8 cellular contexts compared by ENCODE assay signal in genomic region chr3:12841085-12841969, GRCh38. TPM values are rescaled to one million over a fixed set of nuclear protein-coding genes. Genes with fewer than 3 reads are reported as not detected.
A peak's percentile ranks its signal among the peaks of the same experiment; 100 is the strongest.
DNase-seq lines count a peak whose midpoint lies in the region; ATAC-seq, FAIRE-seq and TF ChIP-seq lines count a peak whose summit lies in the region.

TSS of gene RPL32 (minus strand) at chr3:12841565. CDS start at chr3:12840237, 1,328 bp downstream.

- ATAC-seq in HG02938 (IDR thresholded peaks at IDR 0.05; ENCODE audit: unreplicated experiment), result peak; percentile 81
- peak; percentile 93 for ATAC-seq in T-helper 17 cell
- ATAC-seq in psoas muscle, result peak; percentile 91 to 94 (median 92)

- H3K27ac ChIP-seq in right atrium auricular region, result peak within 1 kb of the TSS; percentile 94 to 97
- H3K27ac ChIP-seq in psoas muscle, result peak within 1 kb of the TSS; percentile 85

- FAIRE-seq in urothelium cell line (lab: Jason Lieb, UNC), result no peak

- H3K36me3 Mint-ChIP-seq in T-helper 17 cell (ENCODE audit: low read depth), result peaks cover 11% of the 10 kb centered on the region

- peak within 1 kb of the TSS; percentile 96 for H3K4me3 Mint-ChIP-seq in T-helper 17 cell

- H3K4me1 Mint-ChIP-seq in T-helper 17 cell, result peaks cover 40% of the 10 kb centered on the region

- DNase-seq in NCI-H1694 treated with DMSO at 0.1 percent for 48 hours (lab: John Stamatoyannopoulos, UW), result peak; percentile 79
- peak; percentile 73 to 74 (median 74) for DNase-seq in T-helper 17 cell
- peak; percentile 21 to 93 (median 76) for DNase-seq in amygdala (lab: John Stamatoyannopoulos, UW)
- peak; percentile 87 for DNase-seq in right atrium auricular region (ENCODE audit: low spot score)
- peak; percentile 88 to 93 for DNase-seq in psoas muscle
- peak; percentile 87 for DNase-seq in urothelium cell line (ENCODE audit: low spot score)

- peak; percentile 97 for TF ChIP-seq POLR2A in GM15510 (IDR thresholded peaks at IDR 0.05; ENCODE audit: borderline replicate concordance, extremely low read depth, insufficient read length)

- 0 to 1% (median 0%) methylated on average over 48 of the region's 48 CpGs for WGBS in psoas muscle, 3 donors

- H3K27me3 Mint-ChIP-seq in T-helper 17 cell, result no peaks in the 10 kb centered on the region

- H3K4me3 ChIP-seq in right atrium auricular region, result peak within 1 kb of the TSS; percentile 90 to 92
- H3K4me3 ChIP-seq in psoas muscle, result peak within 1 kb of the TSS; percentile 98

- H3K27me3 ChIP-seq in right atrium auricular region (no peaks in the 10 kb centered on the region), psoas muscle (ENCODE audit: insufficient read depth in 3 of 3, low read length in 2 of 3) (no peaks in the 10 kb centered on the region)

- H3K9me3 ChIP-seq in T-helper 17 cell (ENCODE audit: control insufficient read depth, low read length, poor library complexity, severe bottlenecking) (no peaks in the 10 kb centered on the region), right atrium auricular region (no peaks in the 10 kb centered on the region), psoas muscle (no peaks in the 10 kb centered on the region)

- peaks cover 38% of the 10 kb centered on the region for H3K36me3 ChIP-seq in right atrium auricular region
- H3K36me3 ChIP-seq in psoas muscle (ENCODE audit: insufficient read depth in 1 of 2, low read depth in 1 of 2), result peaks cover 19 to 39% of the 10 kb centered on the region in 2 donors

- H3K27ac Mint-ChIP-seq in T-helper 17 cell, result peak within 1 kb of the TSS; percentile 99

- peak in 1 of 2 donors; percentile 86 for TF ChIP-seq CTCF in right atrium auricular region (IDR thresholded peaks at IDR 0.05)
- TF ChIP-seq CTCF in psoas muscle (IDR thresholded peaks at IDR 0.05), result peak; percentile 79

- intact Hi-C loops in psoas muscle (cut with DNase I), result no loop called here

- peaks cover 0 to 35% of the 10 kb centered on the region in 2 donors for H3K4me1 ChIP-seq in right atrium auricular region
- peaks cover 42% of the 10 kb centered on the region for H3K4me1 ChIP-seq in psoas muscle

RNA-seq across cellular contexts. Expression of gene RPL32, which starts in this region (rescaled TPM):
- total RNA-seq in T-helper 17 cell (1,000 to 10,000 TPM; 3,315 to 3,401 TPM), right atrium auricular region (100 to 1,000 TPM; 626 to 829 TPM), psoas muscle (1,000 to 10,000 TPM; 1,418 to 1,919 (median 1,477) TPM)
- 1,000 to 10,000 TPM; 2,325 to 2,939 (median 2,347) TPM for polyA plus RNA-seq in psoas muscle

Comparison
In these comparisons a context has a peak if more than half of its experiments do, and no peak if none do; other contexts are left out.
1. Peak in every context shown above with its lines: DNase-seq, ATAC-seq, H3K4me3 ChIP-seq and H3K27ac ChIP-seq.